ENCODE assay signal across 1 cellular context in the genomic region with DNA sequence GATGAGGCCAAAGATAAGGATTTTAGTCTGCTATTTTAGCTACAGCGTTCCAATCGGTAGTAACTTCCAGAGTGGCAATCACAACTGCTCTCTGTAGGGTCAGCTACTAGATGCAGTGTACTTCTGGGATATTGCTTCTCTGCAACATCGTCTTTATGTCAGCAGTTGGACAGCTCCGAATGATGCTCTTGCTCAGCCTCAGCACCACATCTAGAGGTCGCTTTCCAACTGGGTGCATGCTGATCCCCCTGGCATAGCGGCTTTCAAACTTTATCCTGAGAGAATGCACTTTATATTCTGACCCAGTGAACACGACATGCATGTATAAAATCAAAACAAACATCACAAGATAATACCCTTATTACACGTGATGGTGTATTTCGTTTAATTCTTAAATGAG.
TF ChIP-seq lines count a peak whose summit lies in the region.

No MANE protein-coding gene starts in this region.

TF ChIP-seq in H1, 55 proteins besides CTCF, POLR2A, EP300 and RAD21:
- no peak for TF ChIP-seq KDM5A (IDR thresholded peaks at IDR 0.05; ENCODE audit: low read length)
- no peak for TF ChIP-seq JUN (IDR thresholded peaks at IDR 0.05; ENCODE audit: low read depth, low read length)
- TF ChIP-seq CBX8 (IDR thresholded peaks at IDR 0.05; ENCODE audit: borderline replicate concordance, low read depth, low read length): no peak
- no peak for TF ChIP-seq RBBP5 (IDR thresholded peaks at IDR 0.05; ENCODE audit: borderline replicate concordance, low read depth, low read length)
- no peak for TF ChIP-seq TBP (IDR thresholded peaks at IDR 0.05; ENCODE audit: low read depth, low read length)
- TF ChIP-seq POU5F1 (IDR thresholded peaks at IDR 0.05; ENCODE audit: low read depth, low read length): no peak
- TF ChIP-seq NRF1 (IDR thresholded peaks at IDR 0.05; ENCODE audit: low read depth, low read length): no peak
- no peak for TF ChIP-seq KDM4A (IDR thresholded peaks at IDR 0.05; ENCODE audit: low read depth, low read length, severe bottlenecking)
- peak; percentile 48; the same call in 1 of the 2 replicates for TF ChIP-seq KDM1A (IDR thresholded peaks at IDR 0.05; ENCODE audit: borderline replicate concordance, low read length)
- TF ChIP-seq SUZ12 (IDR thresholded peaks at IDR 0.05; ENCODE audit: low read length): no peak
- no peak for TF ChIP-seq HDAC6 (IDR thresholded peaks at IDR 0.05; ENCODE audit: low read depth, low read length)
- TF ChIP-seq, protein P1, sequence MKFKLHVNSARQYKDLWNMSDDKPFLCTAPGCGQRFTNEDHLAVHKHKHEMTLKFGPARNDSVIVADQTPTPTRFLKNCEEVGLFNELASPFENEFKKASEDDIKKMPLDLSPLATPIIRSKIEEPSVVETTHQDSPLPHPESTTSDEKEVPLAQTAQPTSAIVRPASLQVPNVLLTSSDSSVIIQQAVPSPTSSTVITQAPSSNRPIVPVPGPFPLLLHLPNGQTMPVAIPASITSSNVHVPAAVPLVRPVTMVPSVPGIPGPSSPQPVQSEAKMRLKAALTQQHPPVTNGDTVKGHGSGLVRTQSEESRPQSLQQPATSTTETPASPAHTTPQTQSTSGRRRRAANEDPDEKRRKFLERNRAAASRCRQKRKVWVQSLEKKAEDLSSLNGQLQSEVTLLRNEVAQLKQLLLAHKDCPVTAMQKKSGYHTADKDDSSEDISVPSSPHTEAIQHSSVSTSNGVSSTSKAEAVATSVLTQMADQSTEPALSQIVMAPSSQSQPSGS (IDR thresholded peaks at IDR 0.05; ENCODE audit: low read length): no peak
- peak in 1 of 2 experiments; percentile 67; a peak in 1 of 4 replicates for TF ChIP-seq SIN3A (conservative IDR thresholded peaks at IDR 0.05 in 1 of 2, IDR thresholded peaks at IDR 0.05 in 1 of 2; ENCODE audit: low read depth in 1 of 2, low read length in 2 of 2)
- no peak for TF ChIP-seq ASH2L (IDR thresholded peaks at IDR 0.05; ENCODE audit: low read length)
- TF ChIP-seq FOSL1 (IDR thresholded peaks at IDR 0.05; ENCODE audit: insufficient read depth, low read depth, low read length): no peak
- no peak for TF ChIP-seq SP2 (IDR thresholded peaks at IDR 0.05; ENCODE audit: low read length)
- no peak for TF ChIP-seq SRF (IDR thresholded peaks at IDR 0.05; ENCODE audit: low read depth, low read length)
- TF ChIP-seq SIX5 (IDR thresholded peaks at IDR 0.05; ENCODE audit: low read depth, low read length): no peak
- no peak for TF ChIP-seq MAFK (IDR thresholded peaks at IDR 0.05; ENCODE audit: low read depth, low read length)
- TF ChIP-seq ATF3 (IDR thresholded peaks at IDR 0.05; ENCODE audit: insufficient read depth, low read depth, low read length): no peak
- peak; percentile 54; the same call in 1 of the 2 replicates for TF ChIP-seq CREB1 (IDR thresholded peaks at IDR 0.05)
- TF ChIP-seq ZNF274 (IDR thresholded peaks at IDR 0.05; ENCODE audit: borderline replicate concordance, extremely low read depth, low read length): no peak
- TF ChIP-seq TCF12 (IDR thresholded peaks at IDR 0.05; ENCODE audit: low read depth, low read length): no peak
- peak; percentile 53; the same call in 1 of the 2 replicates for TF ChIP-seq YY1 (IDR thresholded peaks at IDR 0.05; ENCODE audit: low read depth, low read length)
- TF ChIP-seq HDAC2 (IDR thresholded peaks at IDR 0.05; ENCODE audit: borderline replicate concordance in 1 of 2, low read depth in 2 of 2, low read length in 2 of 2): peak in 1 of 2 experiments; percentile 85; a peak in 1 of 4 replicates
- TF ChIP-seq SP1 (IDR thresholded peaks at IDR 0.05; ENCODE audit: low read depth, low read length): no peak
- peak; percentile 21 for TF ChIP-seq TAF7 (optimal IDR thresholded peaks at IDR 0.05; ENCODE audit: borderline replicate concordance, low read depth, low read length)
- no peak for TF ChIP-seq GABPA (IDR thresholded peaks at IDR 0.05; ENCODE audit: borderline replicate concordance, insufficient read depth, low read length)
- TF ChIP-seq SAP30 (IDR thresholded peaks at IDR 0.05; ENCODE audit: insufficient read depth, insufficient replicate concordance, low read length): no peak
- no peak for TF ChIP-seq NANOG (IDR thresholded peaks at IDR 0.05; ENCODE audit: insufficient read depth, low read depth, low read length, poor library complexity, severe bottlenecking)
- no peak for TF ChIP-seq CEBPB (IDR thresholded peaks at IDR 0.05; ENCODE audit: low read depth, low read length)
